Comparison of ENCODE assay signal across 28 cellular contexts in the genomic region with DNA sequence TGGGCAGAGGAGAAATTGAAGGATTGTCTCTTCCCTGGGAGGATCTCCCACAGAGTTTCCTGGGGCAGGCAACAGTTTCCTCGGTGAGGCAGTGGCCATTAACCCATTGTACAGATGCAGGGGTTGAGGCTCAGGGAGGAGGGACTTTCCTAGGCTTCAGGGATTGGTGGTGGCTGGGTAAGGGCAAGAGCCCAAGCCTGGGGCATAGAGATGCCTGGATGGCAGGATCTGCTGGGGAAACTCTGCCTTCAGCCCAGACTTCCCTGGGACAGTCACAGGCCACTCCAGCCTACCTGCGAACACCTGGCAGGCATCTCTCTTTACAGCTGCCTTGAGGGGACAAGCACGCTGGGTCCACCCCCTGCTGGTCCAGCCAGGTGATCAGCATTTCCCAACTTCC. TPM values are rescaled to one million over a fixed set of nuclear protein-coding genes. Genes with fewer than 3 reads are reported as not detected.
DNase-seq lines count a peak whose midpoint lies in the region; ATAC-seq and TF ChIP-seq lines count a peak whose summit lies in the region.
"Had no signal": no experiment of that assay in that cellular context is flagged by ENCODE, and none has a peak within 500 bp of the region (broad histone marks: within the 10 kb centered on the region; RNA-seq: fewer than 3 reads in every experiment).

No MANE protein-coding gene starts in this region.

- no peaks in the 10 kb centered on the region for H3K9me3 ChIP-seq in spleen
- H3K9me3 ChIP-seq: SJCRH30 had no signal

- H3K4me3 Mint-ChIP-seq in activated T-cell treated with anti-CD3 and anti-CD28 coated beads, Interleukin-2, amount 50 U/mL, for 24 hours, result no peak overlapping the region
- H3K4me3 Mint-ChIP-seq in activated T-cell treated with anti-CD3 and anti-CD28 coated beads, Interleukin-2, amount 50 U/mL, for 4 hours, result no peak overlapping the region
- no peak overlapping the region for H3K4me3 Mint-ChIP-seq in activated naive CD8-positive, alpha-beta T cell treated with anti-CD3 and anti-CD28 coated beads for 36 hours
- H3K4me3 Mint-ChIP-seq: CD4-positive, alpha-beta memory T cell had no signal

- peak overlapping the region; percentile 86 for H3K27ac Mint-ChIP-seq in activated T-cell treated with anti-CD3 and anti-CD28 coated beads, Interleukin-2, amount 50 U/mL, for 24 hours
- H3K27ac Mint-ChIP-seq in activated naive CD8-positive, alpha-beta T cell treated with anti-CD3 and anti-CD28 coated beads for 36 hours, result peak overlapping the region; percentile 76

- no peak overlapping the region for H3K4me3 ChIP-seq in spleen
- H3K4me3 ChIP-seq: GM23248, PC-9, SJCRH30 had no signal

- no peak for ATAC-seq in activated T-cell treated with anti-CD3 and anti-CD28 coated beads, Interleukin-2, amount 50 U/mL, for 4 hours
- ATAC-seq in GM18511 (IDR thresholded peaks at IDR 0.05; ENCODE audit: unreplicated experiment), result no peak
- ATAC-seq: Right ventricle myocardium inferior had no signal

- TF ChIP-seq CTCF in GM13976 (IDR thresholded peaks at IDR 0.05; ENCODE audit: borderline replicate concordance, control extremely low read depth, extremely low read depth, insufficient read depth, missing control alignments) (no peak), spleen (IDR thresholded peaks at IDR 0.05 in 8 of 11, conservative IDR thresholded peaks at IDR 0.05 in 3 of 11) (no peak)

- DNase-seq in activated T-cell treated with anti-CD3 and anti-CD28 coated beads, Interleukin-2, amount 50 U/mL, for 24 hours, result no peak
- DNase-seq in activated T-cell treated with anti-CD3 and anti-CD28 coated beads, Interleukin-2, amount 50 U/mL, for 4 hours, result no peak
- DNase-seq in GM13976 (ENCODE audit: low spot score) (peak; percentile 11), spleen (peak; percentile 18), NAMALWA (ENCODE audit: low spot score) (no peak), cerebellum (ENCODE audit: low spot score) (no peak)
- no peak for DNase-seq in activated naive CD8-positive, alpha-beta T cell treated with anti-CD3 and anti-CD28 coated beads for 36 hours
- DNase-seq: CD4-positive, alpha-beta memory T cell; COR-L47; DMS53; H7; NCI-H1694; NCI-H2029 treated with DMSO at 0.1 percent for 48 hours; NCI-H446 treated with DMSO at 0.1 percent for 48 hours; NCI-H526; PC-9; SJCRH30 had no signal

- in situ Hi-C loops in GM13976 (cut with MboI; ENCODE audit: low sequenced_read_pairs, unreplicated experiment), result loop anchor here (5.0 kb wide), 1 partner anchor 107 kb away; no protein-coding TSS in a partner anchor

- H3K9me3 Mint-ChIP-seq in activated T-cell treated with anti-CD3 and anti-CD28 coated beads, Interleukin-2, amount 50 U/mL, for 24 hours, result no peaks in the 10 kb centered on the region
- H3K9me3 Mint-ChIP-seq in activated T-cell treated with anti-CD3 and anti-CD28 coated beads, Interleukin-2, amount 50 U/mL, for 4 hours, result no peaks in the 10 kb centered on the region
- no peaks in the 10 kb centered on the region for H3K9me3 Mint-ChIP-seq in activated naive CD8-positive, alpha-beta T cell treated with anti-CD3 and anti-CD28 coated beads for 36 hours
- H3K9me3 Mint-ChIP-seq: CD4-positive, alpha-beta memory T cell had no signal

- H3K4me1 Mint-ChIP-seq in activated T-cell treated with anti-CD3 and anti-CD28 coated beads, Interleukin-2, amount 50 U/mL, for 24 hours (ENCODE audit: low read depth), result peaks cover 58% of the 10 kb centered on the region
- H3K4me1 Mint-ChIP-seq in activated T-cell treated with anti-CD3 and anti-CD28 coated beads, Interleukin-2, amount 50 U/mL, for 4 hours (ENCODE audit: low read depth), result peaks cover 36% of the 10 kb centered on the region
- H3K4me1 Mint-ChIP-seq in activated naive CD8-positive, alpha-beta T cell treated with anti-CD3 and anti-CD28 coated beads for 36 hours, result peaks cover 41% of the 10 kb centered on the region

- H3K36me3 ChIP-seq in spleen, result no peaks in the 10 kb centered on the region
- H3K36me3 ChIP-seq: SJCRH30 had no signal

- peaks cover 0 to 4% (median 0%) of the 10 kb centered on the region in 6 donors for H3K4me1 ChIP-seq in spleen

- peaks cover 5% of the 10 kb centered on the region for H3K36me3 Mint-ChIP-seq in activated T-cell treated with anti-CD3 and anti-CD28 coated beads, Interleukin-2, amount 50 U/mL, for 24 hours (ENCODE audit: low read depth)
- no peaks in the 10 kb centered on the region for H3K36me3 Mint-ChIP-seq in activated T-cell treated with anti-CD3 and anti-CD28 coated beads, Interleukin-2, amount 50 U/mL, for 4 hours (ENCODE audit: insufficient read depth)
- peaks cover 9% of the 10 kb centered on the region for H3K36me3 Mint-ChIP-seq in activated naive CD8-positive, alpha-beta T cell treated with anti-CD3 and anti-CD28 coated beads for 36 hours
- H3K36me3 Mint-ChIP-seq: CD4-positive, alpha-beta memory T cell had no signal

- intact Hi-C loops in spleen (cut with DNase I; ENCODE audit: low total_unique reads), result no loop called here

- no peak for TF ChIP-seq POLR2A in spleen (IDR thresholded peaks at IDR 0.05)

- no peaks in the 10 kb centered on the region for H3K27me3 Mint-ChIP-seq in activated T-cell treated with anti-CD3 and anti-CD28 coated beads, Interleukin-2, amount 50 U/mL, for 24 hours
- H3K27me3 Mint-ChIP-seq in activated T-cell treated with anti-CD3 and anti-CD28 coated beads, Interleukin-2, amount 50 U/mL, for 4 hours (ENCODE audit: low read depth), result no peaks in the 10 kb centered on the region
- H3K27me3 Mint-ChIP-seq in activated naive CD8-positive, alpha-beta T cell treated with anti-CD3 and anti-CD28 coated beads for 36 hours, result no peaks in the 10 kb centered on the region
- H3K27me3 Mint-ChIP-seq: CD4-positive, alpha-beta memory T cell had no signal

- H3K27me3 ChIP-seq in spleen (replicated peaks in 1 of 7), result no peaks in the 10 kb centered on the region
- H3K27me3 ChIP-seq: SJCRH30 had no signal

- WGBS in spleen, 5 donors, result 80 to 98% (median 95%) methylated on average over 3 of the region's 3 CpGs

- no peak overlapping the region for H3K27ac ChIP-seq in spleen
- H3K27ac ChIP-seq: GM23248, HL-60, PC-9, SJCRH30 had no signal

RNA-seq across cellular contexts. Expression of gene CSF2, which starts 3.6 kb away (rescaled TPM):
- 100 to 1,000 TPM; 130 to 283 (median 277) TPM for total RNA-seq in activated T-cell treated with anti-CD3 and anti-CD28 coated beads, Interleukin-2, amount 50 U/mL, for 4 hours
- 100 to 1,000 TPM; 103 to 107 TPM for total RNA-seq in activated naive CD8-positive, alpha-beta T cell treated with anti-CD3 and anti-CD28 coated beads for 36 hours
- not detected for total RNA-seq in spleen
- not detected for polyA plus RNA-seq in spleen
- not detected for total RNA-seq in cerebellum
- total RNA-seq: CD4-positive, alpha-beta memory T cell; G401; GM23248; H7; LHCN-M2; MCF 10A; PC-9; Right ventricle myocardium inferior; SJCRH30 had no signal
- polyA plus RNA-seq: AG04450, GM23248 had no signal

RNA-seq across cellular contexts. Expression of gene IL3, which starts 9.5 kb away (rescaled TPM):
- total RNA-seq in activated T-cell treated with anti-CD3 and anti-CD28 coated beads, Interleukin-2, amount 50 U/mL, for 4 hours, result 100 to 1,000 TPM in 2 of 3 donors, 10 to 100 TPM in 1; 94.6 to 152 (median 138) TPM
- total RNA-seq in activated naive CD8-positive, alpha-beta T cell treated with anti-CD3 and anti-CD28 coated beads for 36 hours, result under 1 TPM; 0.20 to 0.49 TPM
- total RNA-seq in spleen, result not detected
- not detected for polyA plus RNA-seq in spleen
- total RNA-seq in cerebellum, result not detected
- total RNA-seq: CD4-positive, alpha-beta memory T cell; Daoy; G401; GM23248; H7; HT-29; LHCN-M2; MCF 10A; PC-9; Right ventricle myocardium inferior; RPMI7951; SJCRH30 had no signal
- polyA plus RNA-seq: AG04450; CD4-positive, alpha-beta memory T cell; GM23248 had no signal

RNA-seq across cellular contexts. Expression of gene ACSL6, which starts 58.5 kb away (rescaled TPM):
- 10 to 100 TPM; 25.0 to 38.0 (median 27.1) TPM for total RNA-seq in activated T-cell treated with anti-CD3 and anti-CD28 coated beads, Interleukin-2, amount 50 U/mL, for 4 hours
- 1 to 10 TPM; 4.6 to 5.8 TPM for total RNA-seq in activated naive CD8-positive, alpha-beta T cell treated with anti-CD3 and anti-CD28 coated beads for 36 hours
- total RNA-seq in spleen (10 to 100 TPM in 1 of 7 donors, 1 to 10 TPM in 6; 3.1 to 18.4 (median 4.6) TPM), cerebellum (55.9 TPM)
- polyA plus RNA-seq in spleen, result 1 to 10 TPM in 2 of 3 donors, under 1 TPM in 1; 0.76 to 1.3 (median 1.3) TPM
- total RNA-seq: HT-29, LHCN-M2, MCF 10A, PC-9, RPMI7951, SJCRH30 had no signal
- polyA plus RNA-seq: AG04450, GM23248 had no signal

Comparison
In these comparisons a context has a peak if more than half of its experiments do, and no peak if none do; other contexts are left out.
1. DNase-seq: peak in GM13976 (single experiment) and spleen (single experiment); none in activated T-cell treated with anti-CD3 and anti-CD28 coated beads, Interleukin-2, amount 50 U/mL, for 24 hours (single experiment), activated T-cell treated with anti-CD3 and anti-CD28 coated beads, Interleukin-2, amount 50 U/mL, for 4 hours (single experiment), activated naive CD8-positive, alpha-beta T cell treated with anti-CD3 and anti-CD28 coated beads for 36 hours (single experiment), NAMALWA (single experiment) and cerebellum (single experiment).
2. RNA of gene CSF2, which starts 3.6 kb away (total RNA-seq): 130 to 283 TPM in activated T-cell treated with anti-CD3 and anti-CD28 coated beads, Interleukin-2, amount 50 U/mL, for 4 hours and 103 to 107 TPM in activated naive CD8-positive, alpha-beta T cell treated with anti-CD3 and anti-CD28 coated beads for 36 hours; not detected in spleen and not detected in cerebellum (single experiment); every median in the first group is over 10 times any median in the second.
3. RNA of gene IL3, which starts 9.5 kb away (total RNA-seq): 94.6 to 152 TPM in activated T-cell treated with anti-CD3 and anti-CD28 coated beads, Interleukin-2, amount 50 U/mL, for 4 hours; 0.20 to 0.49 TPM in activated naive CD8-positive, alpha-beta T cell treated with anti-CD3 and anti-CD28 coated beads for 36 hours, not detected in spleen and not detected in cerebellum (single experiment); every median in the first group is over 10 times any median in the second.